Comparison of ENCODE assay signal across 13 cellular contexts in genomic region chr1:31036749-31037500, GRCh38. TPM values are rescaled to one million over a fixed set of nuclear protein-coding genes. Genes with fewer than 3 reads are reported as not detected.
A peak's percentile ranks its signal among the peaks of the same experiment; 100 is the strongest.
DNase-seq lines count a peak whose midpoint lies in the region; ATAC-seq and TF ChIP-seq lines count a peak whose summit lies in the region.
"Had no signal": no experiment of that assay in that cellular context is flagged by ENCODE, and none has a peak within 500 bp of the region (broad histone marks: within the 10 kb centered on the region; RNA-seq: fewer than 3 reads in every experiment).

No MANE protein-coding gene starts in this region.

- H2AFZ ChIP-seq in neuronal stem cell (ENCODE audit: low read length) = no peak overlapping the region

- no peak overlapping the region for H3K18ac ChIP-seq in neuronal stem cell (ENCODE audit: low read length)

- POLR2A ChIA-PET in CD4-positive, alpha-beta memory T cell (lab: Charles Lee; ENCODE audit: partially characterized antibody) = interaction anchor here (1.3 kb wide), 1 partner anchor 15 kb away, joined by 3 read pairs; no protein-coding TSS in a partner anchor

- no peak overlapping the region for H3K9ac ChIP-seq in neuronal stem cell (ENCODE audit: low read depth, low read length, poor library complexity)
- H3K9ac ChIP-seq: BLaER1 treated with 17β-estradiol and CSF1 and Interleukin-3, amounts not matched to agents 10 nM and 100 nM had no signal

- no peak overlapping the region for H2BK12ac ChIP-seq in neuronal stem cell (ENCODE audit: low read length)

- no peak overlapping the region for H3K23ac ChIP-seq in neuronal stem cell (ENCODE audit: low read depth, low read length, poor library complexity)

- H3K9me3 Mint-ChIP-seq in endothelial cell (ENCODE audit: unreplicated experiment) = no peaks in the 10 kb centered on the region
- H3K9me3 Mint-ChIP-seq in CD4-positive, alpha-beta memory T cell = no peaks in the 10 kb centered on the region
- H3K9me3 Mint-ChIP-seq: H9 had no signal

- no peak overlapping the region for H2BK120ac ChIP-seq in neuronal stem cell (ENCODE audit: low read depth, low read length)

- H3K27me3 ChIP-seq in CD4-positive, alpha-beta memory T cell (ENCODE audit: insufficient read depth, low read length) = no peaks in the 10 kb centered on the region
- H3K27me3 ChIP-seq in neuronal stem cell (ENCODE audit: control insufficient read depth in 3 of 3, insufficient read depth in 3 of 3, low read depth in 1 of 3, low read length in 3 of 3) = no peaks in the 10 kb centered on the region
- H3K27me3 ChIP-seq: BLaER1 treated with 17β-estradiol and CSF1 and Interleukin-3, amounts not matched to agents 10 nM and 100 nM; body of pancreas had no signal

- H2BK5ac ChIP-seq in neuronal stem cell (ENCODE audit: low read length) = no peak overlapping the region

- H3K27ac ChIP-seq in CD4-positive, alpha-beta memory T cell (ENCODE audit: low read depth, low read length) = no peak overlapping the region
- H3K27ac ChIP-seq in neuronal stem cell (replicated peaks; ENCODE audit: low read length) = no peak overlapping the region
- H3K27ac ChIP-seq: body of pancreas had no signal

- H3K27ac Mint-ChIP-seq in T-helper 17 cell (peak overlapping the region; percentile 72), endothelial cell (ENCODE audit: unreplicated experiment) (peak overlapping the region; percentile 1)
- peak overlapping the region in 3 of 7 donors; percentile 19 to 61 (median 47) for H3K27ac Mint-ChIP-seq in CD4-positive, alpha-beta memory T cell
- H3K27ac Mint-ChIP-seq: H9 had no signal

- intact Hi-C loops in CD4-positive, alpha-beta memory T cell (cut with micrococcal nuclease) = no loop called here

- H3K4me1 ChIP-seq in CD4-positive, alpha-beta memory T cell (ENCODE audit: insufficient read depth, low read length) = peaks cover 65% of the 10 kb centered on the region
- H3K4me1 ChIP-seq in neuronal stem cell (ENCODE audit: control insufficient read depth in 2 of 2, insufficient read depth in 1 of 2, low read depth in 1 of 2, low read length in 2 of 2) = no peaks in the 10 kb centered on the region

- WGBS in neuronal stem cell (ENCODE audit: extremely low coverage in 2 of 2, insufficient read length in 2 of 2, insufficient replicate concordance in 1 of 2), 2 donors = no CpG with 5 or more reads among the region's 8 CpGs

- no peak overlapping the region for H3K4ac ChIP-seq in neuronal stem cell (ENCODE audit: low read length)

- H3K79me1 ChIP-seq in neuronal stem cell (ENCODE audit: low read depth, low read length) = no peaks in the 10 kb centered on the region

- no peak for TF ChIP-seq CTCF in endothelial cell (IDR thresholded peaks at IDR 0.05; ENCODE audit: unreplicated experiment)

- H4K91ac ChIP-seq in neuronal stem cell (ENCODE audit: low read depth, low read length, poor library complexity) = no peak overlapping the region

- no peak overlapping the region for H3K4me3 ChIP-seq in CD4-positive, alpha-beta memory T cell (ENCODE audit: low read length in 2 of 2)
- H3K4me3 ChIP-seq in neuronal stem cell (ENCODE audit: low read length in 2 of 2) = no peak overlapping the region
- H3K4me3 ChIP-seq: BLaER1 treated with 17β-estradiol and CSF1 and Interleukin-3, amounts not matched to agents 10 nM and 100 nM; body of pancreas had no signal

- peaks cover 3% of the 10 kb centered on the region for H3K36me3 ChIP-seq in CD4-positive, alpha-beta memory T cell (ENCODE audit: insufficient read depth, low read length)
- peaks cover 5 to 74% of the 10 kb centered on the region in 2 donors for H3K36me3 ChIP-seq in neuronal stem cell (replicated peaks in 1 of 2; ENCODE audit: control insufficient read depth in 2 of 2, insufficient read depth in 2 of 2, low read length in 2 of 2)

- no peak overlapping the region for H2AK5ac ChIP-seq in neuronal stem cell (ENCODE audit: low read depth, low read length)

- peak; percentile 62 for ATAC-seq in T-helper 17 cell
- no peak for ATAC-seq in GM18520 (IDR thresholded peaks at IDR 0.05; ENCODE audit: unreplicated experiment)
- ATAC-seq: body of pancreas, sciatic nerve had no signal

- no peak overlapping the region for H2BK15ac ChIP-seq in neuronal stem cell (ENCODE audit: low read length)

- no peak overlapping the region for H4K8ac ChIP-seq in neuronal stem cell (ENCODE audit: low read depth, low read length)

- H3K27me3 Mint-ChIP-seq in T-helper 17 cell (no peaks in the 10 kb centered on the region), endothelial cell (ENCODE audit: unreplicated experiment) (no peaks in the 10 kb centered on the region)
- no peaks in the 10 kb centered on the region for H3K27me3 Mint-ChIP-seq in CD4-positive, alpha-beta memory T cell

- DNase-seq in A172 (ENCODE audit: low spot score) = peak; percentile 27
- DNase-seq in EL = peak; percentile 71
- DNase-seq in T-helper 17 cell = no peak
- DNase-seq in endothelial cell (ENCODE audit: low spot score) = no peak
- DNase-seq in CD4-positive, alpha-beta memory T cell = no peak
- DNase-seq in neuronal stem cell (ENCODE audit: low spot score) = no peak
- DNase-seq in GF-D8 (lab: John Stamatoyannopoulos, UW) = no peak
- DNase-seq: body of pancreas, H9, NCI-H510A had no signal

- CTCF ChIA-PET in CD4-positive, alpha-beta memory T cell (lab: Charles Lee; ENCODE audit: partially characterized antibody) = no interaction called here

- H3K36me3 Mint-ChIP-seq in T-helper 17 cell (ENCODE audit: low read depth) = peaks cover 9% of the 10 kb centered on the region
- H3K36me3 Mint-ChIP-seq in endothelial cell (ENCODE audit: low read depth, unreplicated experiment) = peaks cover 7% of the 10 kb centered on the region
- H3K36me3 Mint-ChIP-seq in CD4-positive, alpha-beta memory T cell = peaks cover 30 to 44% of the 10 kb centered on the region in 2 donors

- H3K14ac ChIP-seq in neuronal stem cell (ENCODE audit: low read length) = no peak overlapping the region

- no peak overlapping the region for H3K4me2 ChIP-seq in neuronal stem cell (ENCODE audit: insufficient read depth, low read length, poor library complexity, severe bottlenecking)

- H3K4me3 Mint-ChIP-seq in T-helper 17 cell = peak overlapping the region; percentile 50
- H3K4me3 Mint-ChIP-seq in endothelial cell (ENCODE audit: unreplicated experiment) = no peak overlapping the region
- peak overlapping the region in 4 of 8 donors; percentile 16 to 73 (median 32) for H3K4me3 Mint-ChIP-seq in CD4-positive, alpha-beta memory T cell
- H3K4me3 Mint-ChIP-seq: H9 had no signal

- peaks cover 44% of the 10 kb centered on the region for H3K4me1 Mint-ChIP-seq in T-helper 17 cell
- H3K4me1 Mint-ChIP-seq in endothelial cell (ENCODE audit: unreplicated experiment) = peaks cover 5% of the 10 kb centered on the region
- H3K4me1 Mint-ChIP-seq in CD4-positive, alpha-beta memory T cell = peaks cover 49 to 87% (median 65%) of the 10 kb centered on the region in 4 donors

- H3K9me3 ChIP-seq in T-helper 17 cell (ENCODE audit: control insufficient read depth, low read length, poor library complexity, severe bottlenecking) (no peaks in the 10 kb centered on the region), neuronal stem cell (replicated peaks in 1 of 2; ENCODE audit: control insufficient read depth in 2 of 2, insufficient read depth in 1 of 2, low read depth in 1 of 2, low read length in 2 of 2) (no peaks in the 10 kb centered on the region)
- H3K9me3 ChIP-seq in CD4-positive, alpha-beta memory T cell (ENCODE audit: control insufficient read depth in 1 of 2, low read length in 2 of 2) = no peaks in the 10 kb centered on the region
- H3K9me3 ChIP-seq: BLaER1 treated with 17β-estradiol and CSF1 and Interleukin-3, amounts not matched to agents 10 nM and 100 nM; body of pancreas had no signal

RNA-seq across cellular contexts. Expression of gene PUM1, which starts 28.6 kb away (rescaled TPM):
- 25.7 and 30.4 TPM in 2 replicates for total RNA-seq in A172 (2014; rRNA removed; shearing (Covaris generic))
- total RNA-seq in T-helper 17 cell (100 to 1,000 TPM; 186 to 202 TPM), endothelial cell (ENCODE audit: unreplicated experiment) (135 TPM)
- total RNA-seq in CD4-positive, alpha-beta memory T cell = 100 to 1,000 TPM; 146 to 164 TPM
- 100 to 1,000 TPM; 126 to 130 TPM for polyA plus RNA-seq in CD4-positive, alpha-beta memory T cell
- 73.6 TPM for polyA plus RNA-seq in neuronal stem cell (2013, experiment 1 of 2)
- polyA plus RNA-seq in neuronal stem cell (2013, experiment 2 of 2) = 75.2 TPM

Comparison
In these comparisons a context has a peak if more than half of its experiments do, and no peak if none do; other contexts are left out.
1. DNase-seq: peak in A172 (single experiment) and EL (single experiment); none in T-helper 17 cell (0 of 3), endothelial cell (single experiment), CD4-positive, alpha-beta memory T cell (0 of 5), neuronal stem cell (single experiment) and GF-D8 (single experiment).